In the genomic region with DNA sequence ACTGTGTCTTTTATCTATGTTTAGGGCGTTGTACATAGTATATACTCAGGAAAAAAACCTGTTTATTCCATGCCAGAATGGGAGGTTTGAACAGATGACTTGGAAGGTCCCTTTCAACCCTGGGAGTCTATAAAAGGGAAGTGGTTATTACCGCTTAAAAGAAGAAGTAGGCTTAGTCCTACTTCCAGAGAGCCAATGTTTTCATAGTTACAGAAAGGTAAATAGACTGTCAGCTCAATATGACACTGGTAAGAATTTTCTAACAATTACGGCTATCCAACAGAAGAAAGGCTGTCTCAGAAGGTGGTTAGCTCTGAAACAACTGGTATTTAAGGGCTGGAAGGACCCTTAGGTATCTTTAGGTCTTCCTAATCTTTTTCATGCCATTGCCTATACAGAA, we compare ENCODE assay signal across 8 cellular contexts. TPM values are rescaled to one million over a fixed set of nuclear protein-coding genes. Genes with fewer than 3 reads are reported as not detected.
DNase-seq lines count a peak whose midpoint lies in the region; ATAC-seq and TF ChIP-seq lines count a peak whose summit lies in the region.

No MANE protein-coding gene starts in this region.

- H3K9me3 Mint-ChIP-seq in CD4-positive, CD25-positive, alpha-beta regulatory T cell = peaks cover 0 to 1% (median 0%) of the 10 kb centered on the region in 7 donors
- no peaks in the 10 kb centered on the region for H3K9me3 Mint-ChIP-seq in activated B cell treated with CpG ODN at 0.5 μM for 24 hours

- CTCF ChIA-PET in activated B cell treated with CpG ODN at 0.5 μM for 24 hours (lab: Charles Lee) = interaction anchor here (0.7 to 4.4 kb wide), 9 partner anchors 13 to 146 kb away, joined by 3 to 52 read pairs (median 4); a partner anchor contains a TSS

- peak overlapping the region; percentile 40 to 99 (median 99) for H3K27ac Mint-ChIP-seq in CD4-positive, CD25-positive, alpha-beta regulatory T cell
- peak overlapping the region; percentile 97 for H3K27ac Mint-ChIP-seq in activated B cell treated with CpG ODN at 0.5 μM for 24 hours

- no peaks in the 10 kb centered on the region for H3K27me3 Mint-ChIP-seq in CD4-positive, CD25-positive, alpha-beta regulatory T cell
- H3K27me3 Mint-ChIP-seq in activated B cell treated with CpG ODN at 0.5 μM for 24 hours = no peaks in the 10 kb centered on the region

- ATAC-seq in CD4-positive, CD25-positive, alpha-beta regulatory T cell (ENCODE audit: low read depth in 2 of 2) = peak in 1 of 2 donors; percentile 41
- peak; percentile 34 for ATAC-seq in GM19463 (IDR thresholded peaks at IDR 0.05; ENCODE audit: unreplicated experiment)
- ATAC-seq in HG03558 (IDR thresholded peaks at IDR 0.05; ENCODE audit: extremely low read depth, unreplicated experiment) = peak; percentile 75
- peak; percentile 53 for ATAC-seq in activated B cell treated with CpG ODN at 0.5 μM for 24 hours (ENCODE audit: low read depth)

- intact Hi-C loops in activated B cell treated with CpG ODN at 0.5 μM for 24 hours (cut with micrococcal nuclease) = loop anchor here (2.0 kb wide), 2 partner anchors 207 to 1853 kb away; no protein-coding TSS in a partner anchor

- peaks cover 21 to 55% (median 32%) of the 10 kb centered on the region in 4 donors for H3K4me1 Mint-ChIP-seq in CD4-positive, CD25-positive, alpha-beta regulatory T cell
- peaks cover 41% of the 10 kb centered on the region for H3K4me1 Mint-ChIP-seq in activated B cell treated with CpG ODN at 0.5 μM for 24 hours

- H3K4me3 Mint-ChIP-seq in CD4-positive, CD25-positive, alpha-beta regulatory T cell = peak overlapping the region; percentile 98 to 99 (median 99)
- peak overlapping the region; percentile 98 for H3K4me3 Mint-ChIP-seq in activated B cell treated with CpG ODN at 0.5 μM for 24 hours

- no peak for TF ChIP-seq CTCF in activated B cell treated with CpG ODN at 0.5 μM for 24 hours (IDR thresholded peaks at IDR 0.05)

- peak overlapping the region; percentile 78 for H3K27ac ChIP-seq in CD4-positive, CD25-positive, alpha-beta regulatory T cell (ENCODE audit: insufficient read depth, low read length, poor library complexity, severe bottlenecking)
- H3K27ac ChIP-seq in substantia nigra (ENCODE audit: low read depth, low read length, poor library complexity, severe bottlenecking) = peak overlapping the region; percentile 92

- H3K9me3 ChIP-seq in CD4-positive, CD25-positive, alpha-beta regulatory T cell (ENCODE audit: control insufficient read depth in 2 of 2, low read length in 2 of 2) = no peaks in the 10 kb centered on the region

- no peaks in the 10 kb centered on the region for H3K27me3 ChIP-seq in CD4-positive, CD25-positive, alpha-beta regulatory T cell (ENCODE audit: control insufficient read depth, insufficient read depth, low read length)

- peak overlapping the region; percentile 89 for H3K4me3 ChIP-seq in CD4-positive, CD25-positive, alpha-beta regulatory T cell (ENCODE audit: low read depth, low read length)

- peaks cover 34% of the 10 kb centered on the region for H3K4me1 ChIP-seq in CD4-positive, CD25-positive, alpha-beta regulatory T cell (ENCODE audit: control insufficient read depth, insufficient read depth, low read length, poor library complexity, severe bottlenecking)

- H3K36me3 ChIP-seq in CD4-positive, CD25-positive, alpha-beta regulatory T cell (ENCODE audit: control insufficient read depth, insufficient read depth, low read length) = peaks cover 15% of the 10 kb centered on the region

- POLR2A ChIA-PET in activated B cell treated with CpG ODN at 0.5 μM for 24 hours (lab: Charles Lee) = interaction anchor here (0.8 to 3.9 kb wide), 8 partner anchors 25 to 1521 kb away, joined by 3 to 43 read pairs (median 4); a partner anchor contains a TSS

- peak in 2 of 3 donors; percentile 44 to 58 for DNase-seq in CD4-positive, CD25-positive, alpha-beta regulatory T cell
- no peak for DNase-seq in activated B cell treated with CpG ODN at 0.5 μM for 24 hours
- peak; percentile 29 for DNase-seq in iris pigment epithelial cell (ENCODE audit: low read depth)
- no peak for DNase-seq in substantia nigra (lab: John Stamatoyannopoulos, UW)
- DNase-seq in NCI-H1930 (lab: John Stamatoyannopoulos, UW) = no peak
- DNase-seq in iPS-NIHi7 (ENCODE audit: extremely low spot score) = no peak

- H3K36me3 Mint-ChIP-seq in CD4-positive, CD25-positive, alpha-beta regulatory T cell = peaks cover 6% of the 10 kb centered on the region
- H3K36me3 Mint-ChIP-seq in activated B cell treated with CpG ODN at 0.5 μM for 24 hours (ENCODE audit: low read depth) = peaks cover 33% of the 10 kb centered on the region

RNA-seq across cellular contexts. Expression of a gene that starts 1.1 kb away (rescaled TPM):
- total RNA-seq in CD4-positive, CD25-positive, alpha-beta regulatory T cell = 30.6 TPM
- 10 to 100 TPM; 45.6 to 51.2 (median 48.3) TPM for polyA plus RNA-seq in CD4-positive, CD25-positive, alpha-beta regulatory T cell
- 59.5 and 60.2 TPM in 2 replicates for total RNA-seq in activated B cell treated with CpG ODN at 0.5 μM for 24 hours

RNA-seq across cellular contexts. Expression of a gene that starts 49.3 kb away (rescaled TPM):
- total RNA-seq in CD4-positive, CD25-positive, alpha-beta regulatory T cell = 11.5 TPM
- 10 to 100 TPM; 15.7 to 22.2 (median 19.5) TPM for polyA plus RNA-seq in CD4-positive, CD25-positive, alpha-beta regulatory T cell
- 13.3 and 15.0 TPM in 2 replicates for total RNA-seq in activated B cell treated with CpG ODN at 0.5 μM for 24 hours

Comparison
In these comparisons a context has a peak if more than half of its experiments do, and no peak if none do; other contexts are left out.
1. DNase-seq: peak in CD4-positive, CD25-positive, alpha-beta regulatory T cell (2 of 3) and iris pigment epithelial cell (single experiment); none in activated B cell treated with CpG ODN at 0.5 μM for 24 hours (single experiment), substantia nigra (0 of 49), NCI-H1930 (0 of 2) and iPS-NIHi7 (single experiment).